ENCODE assay signal across 2 cellular contexts in genomic region chr21:44265734-44266270, GRCh38.
TF ChIP-seq lines count a peak whose summit lies in the region.

No MANE protein-coding gene starts in this region.

TF ChIP-seq in HepG2, 621 proteins besides CTCF, POLR2A, EP300 and RAD21 (continues in another document):
- TF ChIP-seq ADNP (CRISPR knock-in tag; IDR thresholded peaks at IDR 0.05) (no peak), ZFYVE20 (CRISPR knock-in tag; IDR thresholded peaks at IDR 0.05; ENCODE audit: borderline replicate concordance, low read depth) (no peak), ZNF367 (CRISPR knock-in tag; IDR thresholded peaks at IDR 0.05; ENCODE audit: borderline replicate concordance) (no peak), ZNF230 (CRISPR knock-in tag; IDR thresholded peaks at IDR 0.05) (no peak), ZNF781 (CRISPR knock-in tag; IDR thresholded peaks at IDR 0.05; ENCODE audit: borderline replicate concordance, not compliant biosample characterization) (no peak), ZNF572 (CRISPR knock-in tag; IDR thresholded peaks at IDR 0.05) (no peak), MAFF (IDR thresholded peaks at IDR 0.05; ENCODE audit: low read depth, low read length) (no peak), RCOR2 (CRISPR knock-in tag; IDR thresholded peaks at IDR 0.05) (no peak), ZNF432 (CRISPR knock-in tag; IDR thresholded peaks at IDR 0.05; ENCODE audit: borderline replicate concordance) (no peak), LRRFIP1 (CRISPR knock-in tag; conservative IDR thresholded peaks at IDR 0.05) (no peak), AHDC1 (CRISPR knock-in tag; IDR thresholded peaks at IDR 0.05; ENCODE audit: borderline replicate concordance) (no peak), BRCA1 (CRISPR knock-in tag; IDR thresholded peaks at IDR 0.05) (no peak), ZNF512B (CRISPR knock-in tag; IDR thresholded peaks at IDR 0.05; ENCODE audit: borderline replicate concordance) (no peak), HNRNPL (IDR thresholded peaks at IDR 0.05; ENCODE audit: low read depth, low read length) (no peak), RFX3 (CRISPR knock-in tag; IDR thresholded peaks at IDR 0.05) (no peak)
- TF ChIP-seq, protein P1, sequence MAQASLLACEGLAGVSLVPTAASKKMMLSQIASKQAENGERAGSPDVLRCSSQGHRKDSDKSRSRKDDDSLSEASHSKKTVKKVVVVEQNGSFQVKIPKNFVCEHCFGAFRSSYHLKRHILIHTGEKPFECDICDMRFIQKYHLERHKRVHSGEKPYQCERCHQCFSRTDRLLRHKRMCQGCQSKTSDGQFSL (CRISPR knock-in tag; IDR thresholded peaks at IDR 0.05): no peak

TF ChIP-seq in WTC11, 78 proteins besides CTCF, POLR2A, EP300 and RAD21:
- TF ChIP-seq, protein P2, sequence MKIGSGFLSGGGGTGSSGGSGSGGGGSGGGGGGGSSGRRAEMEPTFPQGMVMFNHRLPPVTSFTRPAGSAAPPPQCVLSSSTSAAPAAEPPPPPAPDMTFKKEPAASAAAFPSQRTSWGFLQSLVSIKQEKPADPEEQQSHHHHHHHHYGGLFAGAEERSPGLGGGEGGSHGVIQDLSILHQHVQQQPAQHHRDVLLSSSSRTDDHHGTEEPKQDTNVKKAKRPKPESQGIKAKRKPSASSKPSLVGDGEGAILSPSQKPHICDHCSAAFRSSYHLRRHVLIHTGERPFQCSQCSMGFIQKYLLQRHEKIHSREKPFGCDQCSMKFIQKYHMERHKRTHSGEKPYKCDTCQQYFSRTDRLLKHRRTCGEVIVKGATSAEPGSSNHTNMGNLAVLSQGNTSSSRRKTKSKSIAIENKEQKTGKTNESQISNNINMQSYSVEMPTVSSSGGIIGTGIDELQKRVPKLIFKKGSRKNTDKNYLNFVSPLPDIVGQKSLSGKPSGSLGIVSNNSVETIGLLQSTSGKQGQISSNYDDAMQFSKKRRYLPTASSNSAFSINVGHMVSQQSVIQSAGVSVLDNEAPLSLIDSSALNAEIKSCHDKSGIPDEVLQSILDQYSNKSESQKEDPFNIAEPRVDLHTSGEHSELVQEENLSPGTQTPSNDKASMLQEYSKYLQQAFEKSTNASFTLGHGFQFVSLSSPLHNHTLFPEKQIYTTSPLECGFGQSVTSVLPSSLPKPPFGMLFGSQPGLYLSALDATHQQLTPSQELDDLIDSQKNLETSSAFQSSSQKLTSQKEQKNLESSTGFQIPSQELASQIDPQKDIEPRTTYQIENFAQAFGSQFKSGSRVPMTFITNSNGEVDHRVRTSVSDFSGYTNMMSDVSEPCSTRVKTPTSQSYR (CRISPR knock-in tag; IDR thresholded peaks at IDR 0.05): no peak
- TF ChIP-seq RELA (CRISPR knock-in tag; IDR thresholded peaks at IDR 0.05; ENCODE audit: borderline replicate concordance) (no peak), SP1 (CRISPR knock-in tag; conservative IDR thresholded peaks at IDR 0.05) (no peak), ZBTB21 (CRISPR knock-in tag; IDR thresholded peaks at IDR 0.05; ENCODE audit: borderline replicate concordance) (no peak), GRHL2 (CRISPR knock-in tag; IDR thresholded peaks at IDR 0.05; ENCODE audit: insufficient replicate concordance, severe bottlenecking) (no peak), ZNF263 (CRISPR knock-in tag; IDR thresholded peaks at IDR 0.05; ENCODE audit: low read depth) (no peak), ZNF138 (CRISPR knock-in tag; conservative IDR thresholded peaks at IDR 0.05) (no peak), ZNF121 (CRISPR knock-in tag; IDR thresholded peaks at IDR 0.05) (no peak), PREB (CRISPR knock-in tag; IDR thresholded peaks at IDR 0.05; ENCODE audit: borderline replicate concordance) (no peak), KAT7 (CRISPR knock-in tag; IDR thresholded peaks at IDR 0.05; ENCODE audit: borderline replicate concordance) (no peak), IRF2 (CRISPR knock-in tag; IDR thresholded peaks at IDR 0.05; ENCODE audit: borderline replicate concordance, low read depth) (no peak), SMAD4 (CRISPR knock-in tag; IDR thresholded peaks at IDR 0.05) (no peak), TP53 (CRISPR knock-in tag; IDR thresholded peaks at IDR 0.05) (no peak), ZNF423 (CRISPR knock-in tag; IDR thresholded peaks at IDR 0.05) (no peak), NR1H2 (CRISPR knock-in tag; IDR thresholded peaks at IDR 0.05) (no peak)
- TF ChIP-seq, protein P3, sequence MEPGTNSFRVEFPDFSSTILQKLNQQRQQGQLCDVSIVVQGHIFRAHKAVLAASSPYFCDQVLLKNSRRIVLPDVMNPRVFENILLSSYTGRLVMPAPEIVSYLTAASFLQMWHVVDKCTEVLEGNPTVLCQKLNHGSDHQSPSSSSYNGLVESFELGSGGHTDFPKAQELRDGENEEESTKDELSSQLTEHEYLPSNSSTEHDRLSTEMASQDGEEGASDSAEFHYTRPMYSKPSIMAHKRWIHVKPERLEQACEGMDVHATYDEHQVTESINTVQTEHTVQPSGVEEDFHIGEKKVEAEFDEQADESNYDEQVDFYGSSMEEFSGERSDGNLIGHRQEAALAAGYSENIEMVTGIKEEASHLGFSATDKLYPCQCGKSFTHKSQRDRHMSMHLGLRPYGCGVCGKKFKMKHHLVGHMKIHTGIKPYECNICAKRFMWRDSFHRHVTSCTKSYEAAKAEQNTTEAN (CRISPR knock-in tag; IDR thresholded peaks at IDR 0.05): no peak
- TF ChIP-seq, protein P4, sequence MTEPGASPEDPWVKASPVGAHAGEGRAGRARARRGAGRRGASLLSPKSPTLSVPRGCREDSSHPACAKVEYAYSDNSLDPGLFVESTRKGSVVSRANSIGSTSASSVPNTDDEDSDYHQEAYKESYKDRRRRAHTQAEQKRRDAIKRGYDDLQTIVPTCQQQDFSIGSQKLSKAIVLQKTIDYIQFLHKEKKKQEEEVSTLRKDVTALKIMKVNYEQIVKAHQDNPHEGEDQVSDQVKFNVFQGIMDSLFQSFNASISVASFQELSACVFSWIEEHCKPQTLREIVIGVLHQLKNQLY (CRISPR knock-in tag; IDR thresholded peaks at IDR 0.05): no peak
- TF ChIP-seq, protein P5, sequence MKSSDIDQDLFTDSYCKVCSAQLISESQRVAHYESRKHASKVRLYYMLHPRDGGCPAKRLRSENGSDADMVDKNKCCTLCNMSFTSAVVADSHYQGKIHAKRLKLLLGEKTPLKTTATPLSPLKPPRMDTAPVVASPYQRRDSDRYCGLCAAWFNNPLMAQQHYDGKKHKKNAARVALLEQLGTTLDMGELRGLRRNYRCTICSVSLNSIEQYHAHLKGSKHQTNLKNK (CRISPR knock-in tag; IDR thresholded peaks at IDR 0.05): no peak
